In genomic region chr2:54560146-54560881, GRCh38 we compare ENCODE assay signal across 8 cellular contexts.
DNase-seq lines count a peak whose midpoint lies in the region; ATAC-seq and TF ChIP-seq lines count a peak whose summit lies in the region.

No MANE protein-coding gene starts in this region.

- peak overlapping the region; percentile 97 for H2AK9ac ChIP-seq in IMR-90 (replicated peaks; ENCODE audit: low read depth, low read length, poor library complexity)

- intact Hi-C loops in IMR-90 (cut with micrococcal nuclease), result loop anchor here (1.0 kb wide), 1 partner anchor 11 kb away; no protein-coding TSS in a partner anchor

- in situ Hi-C loops in IMR-90 (cut with MboI; ENCODE audit: low sequenced_read_pairs), result no loop called here

- peak overlapping the region; percentile 98 for H3K56ac ChIP-seq in IMR-90 (ENCODE audit: extremely low read depth, insufficient read depth, low read length)

- H2BK15ac ChIP-seq in IMR-90 (ENCODE audit: low read depth, low read length), result peak overlapping the region; percentile 64; the same call in 1 of the 3 replicates

- peak; percentile 28; the same call in 1 of the 2 replicates for TF ChIP-seq POLR2A in IMR-90 (IDR thresholded peaks at IDR 0.05; ENCODE audit: low read depth, low read length)

- POLR2A ChIA-PET in IMR-90 (lab: Charles Lee; ENCODE audit: unreplicated experiment), result interaction anchor here (0.6 to 0.7 kb wide), 3 partner anchors 13 to 223 kb away, joined by 3 to 14 read pairs (median 5); no protein-coding TSS in a partner anchor

- peak overlapping the region; percentile 52 to 88 for H4K8ac ChIP-seq in IMR-90 (ENCODE audit: low read depth in 2 of 2, low read length in 2 of 2)

- H4K20me1 ChIP-seq in IMR-90 (ENCODE audit: insufficient read depth, low read length), result peaks cover 21% of the 10 kb centered on the region; the same call in 1 of the 2 replicates

- peak overlapping the region; percentile 93 for H2BK120ac ChIP-seq in IMR-90 (ENCODE audit: low read depth, low read length)

- H3K27ac ChIP-seq in IMR-90 (ENCODE audit: insufficient read depth, low read length) (peak overlapping the region; percentile 97), neutrophil (peak overlapping the region; percentile 87)

- peak overlapping the region; percentile 65; the same call in 1 of the 2 replicates for H2AK5ac ChIP-seq in IMR-90 (ENCODE audit: low read depth, low read length)

- CTCF ChIA-PET in IMR-90 (lab: Yijun Ruan, JAX), result interaction anchor here (0.7 to 1.9 kb wide), 2 partner anchors 38 to 629 kb away, joined by 6 to 8 read pairs; no protein-coding TSS in a partner anchor

- peaks cover 30 to 75% of the 10 kb centered on the region in 2 experiments for H3K79me1 ChIP-seq in IMR-90 (ENCODE audit: low read depth in 1 of 2, low read length in 2 of 2)

- peak overlapping the region; percentile 96 for H2BK5ac ChIP-seq in IMR-90 (ENCODE audit: low read depth, low read length, poor library complexity, severe bottlenecking)

- DNase-seq in NCI-H2171 treated with DMSO at 0.1 percent for 48 hours (lab: John Stamatoyannopoulos, UW), result peak; percentile 15
- DNase-seq in NCI-H2171 (lab: John Stamatoyannopoulos, UW), result no peak
- DNase-seq in IMR-90, result peak; percentile 59
- DNase-seq in activated CD4-positive, CD25-positive, alpha-beta regulatory T cell treated with anti-CD3 and anti-CD28 coated beads, Interleukin-2, amount 50 U/mL, for 72 hours, result peak; percentile 42
- peak; percentile 77 for DNase-seq in fibroblast of the aortic adventitia (ENCODE audit: low read depth)
- DNase-seq in GM19238 (ENCODE audit: insufficient read length, low spot score), result no peak

- peak overlapping the region; percentile 84 for H2AFZ ChIP-seq in IMR-90 (replicated peaks; ENCODE audit: low read length, poor library complexity)

- ATAC-seq in GM21723 (IDR thresholded peaks at IDR 0.05; ENCODE audit: unreplicated experiment) (peak; percentile 58), IMR-90 (ENCODE audit: low read depth) (peak; percentile 44)

- TF ChIP-seq RAD21 in IMR-90 (IDR thresholded peaks at IDR 0.05; ENCODE audit: low read length), result no peak

- H4K91ac ChIP-seq in IMR-90 (ENCODE audit: insufficient read depth, low read depth, low read length), result peak overlapping the region; percentile 92

- no peaks in the 10 kb centered on the region for H3K36me3 ChIP-seq in IMR-90 (ENCODE audit: control insufficient read depth, insufficient read depth, low read length)
- no peaks in the 10 kb centered on the region for H3K36me3 ChIP-seq in neutrophil

- H3K27me3 ChIP-seq in IMR-90 (ENCODE audit: control insufficient read depth, insufficient read depth, low read length), result no peaks in the 10 kb centered on the region
- H3K27me3 ChIP-seq in neutrophil, result no peaks in the 10 kb centered on the region

- dilution Hi-C loops in IMR-90 (cut with HindIII; ENCODE audit: low sequenced_read_pairs, unreplicated experiment), result no loop called here

- H3K14ac ChIP-seq in IMR-90 (replicated peaks; ENCODE audit: low read depth, low read length), result peak overlapping the region; percentile 96

- WGBS in IMR-90 (ENCODE audit: extremely low coverage in 2 of 2, insufficient read length in 1 of 2), 2 experiments, result no CpG with 5 or more reads among the region's 19 CpGs

- peak overlapping the region; percentile 89 for H3K4me2 ChIP-seq in IMR-90 (ENCODE audit: low read depth, low read length)

- peak overlapping the region; percentile 94 for H3K23ac ChIP-seq in IMR-90 (ENCODE audit: low read depth, low read length)

- H3K9ac ChIP-seq in IMR-90 (ENCODE audit: low read depth, low read length), result peak overlapping the region; percentile 79

- H3K4me3 ChIP-seq in IMR-90 (ENCODE audit: insufficient read depth, low read depth, low read length), result peak overlapping the region; percentile 59
- H3K4me3 ChIP-seq in fibroblast of the aortic adventitia (ENCODE audit: low read depth, low read length), result peak overlapping the region; percentile 66
- H3K4me3 ChIP-seq in neutrophil (ENCODE audit: low read depth in 1 of 2, low read length in 1 of 2), result peak overlapping the region; percentile 74 to 76

- BruUV-seq in IMR-90 (replicated peaks; lab: Mats Ljungman, UMichigan), result no TSS peak

- no peaks in the 10 kb centered on the region for H3K9me3 ChIP-seq in IMR-90 (ENCODE audit: control insufficient read depth, insufficient read depth, low read length)
- H3K9me3 ChIP-seq in neutrophil, result no peaks in the 10 kb centered on the region

- H3K4ac ChIP-seq in IMR-90 (ENCODE audit: low read depth, low read length), result peak overlapping the region; percentile 97

- TF ChIP-seq CTCF in IMR-90 (conservative IDR thresholded peaks at IDR 0.05; ENCODE audit: low read depth, low read length) (no peak), fibroblast of the aortic adventitia (IDR thresholded peaks at IDR 0.05; ENCODE audit: insufficient read depth, low read length) (no peak), neutrophil (IDR thresholded peaks at IDR 0.05) (no peak)

- peak overlapping the region; percentile 94 for H3K18ac ChIP-seq in IMR-90 (ENCODE audit: low read depth, low read length)

- peak overlapping the region; percentile 78 for H2BK20ac ChIP-seq in IMR-90 (ENCODE audit: low read depth, low read length)

- H3K9me1 ChIP-seq in IMR-90 (ENCODE audit: insufficient read depth, low read length), result peaks cover 3% of the 10 kb centered on the region; the same call in 1 of the 2 replicates

- peak overlapping the region; percentile 84 for H4K5ac ChIP-seq in IMR-90 (ENCODE audit: low read depth, low read length)

- H3K4me1 ChIP-seq in IMR-90 (ENCODE audit: control insufficient read depth, insufficient read depth, low read length) (peaks cover 21% of the 10 kb centered on the region), neutrophil (ENCODE audit: control insufficient read depth in 1 of 2, insufficient read depth in 1 of 2, low read depth in 1 of 2, low read length in 1 of 2) (peaks cover 38 to 47% of the 10 kb centered on the region in 2 experiments)

TF ChIP-seq in IMR-90, 13 proteins besides CTCF, POLR2A, EP300 and RAD21:
- no peak for TF ChIP-seq ELK1 (IDR thresholded peaks at IDR 0.05; ENCODE audit: borderline replicate concordance, low read depth, low read length)
- no peak for TF ChIP-seq CHD1 (IDR thresholded peaks at IDR 0.05; ENCODE audit: low read depth, low read length)
- peak; percentile 45; the same call in 1 of the 2 replicates for TF ChIP-seq MAZ (IDR thresholded peaks at IDR 0.05; ENCODE audit: borderline replicate concordance, low read depth, low read length)
- peak; percentile 91 for TF ChIP-seq CEBPB (IDR thresholded peaks at IDR 0.05; ENCODE audit: low read depth, low read length)
- TF ChIP-seq USF2 (IDR thresholded peaks at IDR 0.05; ENCODE audit: low read depth, low read length), result no peak
- TF ChIP-seq SMC3 (IDR thresholded peaks at IDR 0.05; ENCODE audit: low read depth, low read length), result no peak
- TF ChIP-seq RCOR1 (IDR thresholded peaks at IDR 0.05; ENCODE audit: insufficient replicate concordance, low read length), result peak; percentile 26
- no peak for TF ChIP-seq MXI1 (IDR thresholded peaks at IDR 0.05; ENCODE audit: borderline replicate concordance, low read depth, low read length)
- no peak for TF ChIP-seq BHLHE40 (IDR thresholded peaks at IDR 0.05; ENCODE audit: low read depth, low read length)
- TF ChIP-seq RFX5 (IDR thresholded peaks at IDR 0.05; ENCODE audit: low read depth, low read length), result no peak
- TF ChIP-seq NFE2L2 (IDR thresholded peaks at IDR 0.05; ENCODE audit: low read depth, low read length), result no peak
- no peak for TF ChIP-seq FOS (IDR thresholded peaks at IDR 0.05; ENCODE audit: low read depth, low read length)
- no peak for TF ChIP-seq MAFK (IDR thresholded peaks at IDR 0.05; ENCODE audit: low read depth, low read length)

Comparison
In these comparisons a context has a peak if more than half of its experiments do, and no peak if none do; other contexts are left out.
1. DNase-seq: peak in NCI-H2171 treated with DMSO at 0.1 percent for 48 hours (single experiment), IMR-90 (single experiment), activated CD4-positive, CD25-positive, alpha-beta regulatory T cell treated with anti-CD3 and anti-CD28 coated beads, Interleukin-2, amount 50 U/mL, for 72 hours (single experiment) and fibroblast of the aortic adventitia (single experiment); none in NCI-H2171 (single experiment) and GM19238 (single experiment).
2. Peak in every context shown above with its lines, with median percentiles within 50 percentile points of each other: H3K4me3 ChIP-seq.